ENCODE assay signal across 8 cellular contexts in genomic region chr14:96039633-96040311, GRCh38. TPM values are rescaled to one million over a fixed set of nuclear protein-coding genes. Genes with fewer than 3 reads are reported as not detected.
DNase-seq lines count a peak whose midpoint lies in the region; ATAC-seq, FAIRE-seq and TF ChIP-seq lines count a peak whose summit lies in the region.

No MANE protein-coding gene starts in this region.

- no peak for TF ChIP-seq POLR2A in GM18505 (IDR thresholded peaks at IDR 0.05; ENCODE audit: borderline replicate concordance, extremely low read depth, insufficient read depth, insufficient read length)

- in situ Hi-C loops in KBM-7 (cut with MboI; ENCODE audit: low pct_unique_long_range_greater_than_20kb, low sequenced_read_pairs): no loop called here

- FAIRE-seq in D721Med (lab: Jason Lieb, UNC): no peak

- DNase-seq in D721Med (ENCODE audit: insufficient read length, low spot score): no peak
- DNase-seq in KBM-7: peak; percentile 48
- DNase-seq in activated T-cell treated with anti-CD3 and anti-CD28 coated beads, Interleukin-2, amount 50 U/mL, for 48 hours: peak; percentile 50
- peak; percentile 80 for DNase-seq in globus pallidus (ENCODE audit: low spot score)
- DNase-seq in omental fat pad (ENCODE audit: low spot score): no peak
- DNase-seq in KG1 (lab: John Stamatoyannopoulos, UW): no peak

- peak; percentile 9 for ATAC-seq in omental fat pad (ENCODE audit: low FRiP score)
- no peak for ATAC-seq in GM21447 (IDR thresholded peaks at IDR 0.05; ENCODE audit: unreplicated experiment)
- ATAC-seq in GM18505 (IDR thresholded peaks at IDR 0.05; ENCODE audit: unreplicated experiment): no peak

- TF ChIP-seq CTCF in D721Med (IDR thresholded peaks at IDR 0.05; ENCODE audit: insufficient read depth, missing control alignments): peak; percentile 23
- no peak for TF ChIP-seq CTCF in omental fat pad (IDR thresholded peaks at IDR 0.05)

RNA-seq across cellular contexts. Expression of gene C14orf132, which starts 0.6 kb away (rescaled TPM):
- 1 to 10 TPM; 2.8 to 7.5 (median 5.8) TPM for total RNA-seq in omental fat pad

Comparison
In these comparisons a context has a peak if more than half of its experiments do, and no peak if none do; other contexts are left out.
1. DNase-seq: peak in KBM-7 (single experiment), activated T-cell treated with anti-CD3 and anti-CD28 coated beads, Interleukin-2, amount 50 U/mL, for 48 hours (2 of 2) and globus pallidus (single experiment); none in D721Med (single experiment), omental fat pad (single experiment) and KG1 (single experiment).